ENCODE assay signal across 8 cellular contexts in the genomic region with DNA sequence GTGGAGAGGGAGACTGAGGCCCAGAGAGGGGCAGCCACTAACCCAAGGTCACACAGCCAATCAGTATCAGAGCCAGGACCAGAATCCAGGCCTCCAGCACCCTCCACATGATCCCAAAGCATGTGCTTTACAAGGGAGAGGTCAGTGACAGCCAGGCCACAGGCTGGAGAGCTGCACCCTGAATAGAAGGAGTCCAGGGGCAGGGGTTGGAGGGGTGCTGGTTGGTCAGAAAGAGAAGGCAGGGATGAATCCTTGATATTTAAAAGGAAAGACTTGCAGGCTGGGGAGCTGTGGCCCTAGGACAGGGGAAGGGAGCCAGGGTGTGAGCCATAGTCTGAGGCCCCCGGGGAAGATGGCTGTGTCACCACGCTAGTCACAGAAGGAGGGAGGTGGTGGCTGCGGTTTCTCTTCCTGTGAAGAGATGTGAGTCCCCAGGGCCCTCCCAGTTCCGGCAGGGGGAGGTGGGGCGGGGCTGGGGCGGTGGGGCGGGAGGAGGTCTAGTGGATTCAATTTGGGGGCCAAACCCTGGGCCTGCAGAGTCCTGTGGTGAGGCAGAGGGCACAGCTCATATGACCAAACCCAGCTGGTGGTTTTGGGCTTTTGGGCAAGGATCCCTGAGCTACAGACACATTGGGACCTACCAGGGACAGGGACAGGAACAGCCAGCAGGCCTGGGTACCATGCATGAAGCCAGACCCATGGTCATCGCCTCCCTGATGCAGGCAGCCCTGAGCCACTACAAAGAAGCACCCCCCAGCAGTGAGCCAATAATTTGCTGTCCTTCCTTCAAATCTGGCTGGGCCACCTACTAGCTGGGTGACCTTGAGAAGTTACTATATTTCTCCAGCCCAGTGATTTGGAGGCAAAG. TPM values are rescaled to one million over a fixed set of nuclear protein-coding genes. Genes with fewer than 3 reads are reported as not detected.
DNase-seq lines count a peak whose midpoint lies in the region; ATAC-seq, FAIRE-seq and TF ChIP-seq lines count a peak whose summit lies in the region.

No MANE protein-coding gene starts in this region.

- no peaks in the 10 kb centered on the region for H3K9me2 ChIP-seq in GM23338 (ENCODE audit: insufficient read depth)

- DNase-seq in GM12891 (ENCODE audit: insufficient read length, low spot score) (peak; percentile 88), adipocyte (ENCODE audit: low read depth) (peak; percentile 44), upper lobe of right lung (peak; percentile 80), endodermal cell (no peak), GM23338 (ENCODE audit: low spot score) (no peak)
- DNase-seq in T-helper 2 cell treated with Interferon-gamma antibody and Interleukin-4, amounts not matched to agents 5 μg/mL and 100 μg/mL, for 36 hours (ENCODE audit: low spot score) = peak; percentile 88
- peak; percentile 60 to 93 (median 89) for DNase-seq in naive thymus-derived CD4-positive, alpha-beta T cell

- POLR2A ChIA-PET in naive thymus-derived CD4-positive, alpha-beta T cell (lab: Charles Lee) = interaction anchor here (0.6 to 8.7 kb wide), 14 partner anchors 12 to 1081 kb away, joined by 3 to 297 read pairs (median 4); a partner anchor contains a TSS

- H3K4me3 ChIP-seq in adipocyte (ENCODE audit: low read length) = no peak overlapping the region
- peak overlapping the region; percentile 54 for H3K4me3 ChIP-seq in naive thymus-derived CD4-positive, alpha-beta T cell (ENCODE audit: low read length)
- H3K4me3 ChIP-seq in upper lobe of right lung = no peak overlapping the region
- no peak overlapping the region for H3K4me3 ChIP-seq in endodermal cell (ENCODE audit: low read length)
- no peak overlapping the region for H3K4me3 ChIP-seq in GM23338

- H4K20me1 ChIP-seq in GM23338 (replicated peaks; ENCODE audit: insufficient read depth) = no peaks in the 10 kb centered on the region

- H3K9me3 ChIP-seq in adipocyte (ENCODE audit: control insufficient read depth, low read length) (no peaks in the 10 kb centered on the region), upper lobe of right lung (no peaks in the 10 kb centered on the region), endodermal cell (ENCODE audit: control insufficient read depth, low read length) (no peaks in the 10 kb centered on the region)
- no peaks in the 10 kb centered on the region for H3K9me3 ChIP-seq in naive thymus-derived CD4-positive, alpha-beta T cell (ENCODE audit: control insufficient read depth in 2 of 3, low read length in 3 of 3)

- H3K27me3 Mint-ChIP-seq in T-helper 2 cell treated with Interferon-gamma antibody and Interleukin-4, amounts not matched to agents 5 μg/mL and 100 μg/mL, for 36 hours (ENCODE audit: low read depth) = no peaks in the 10 kb centered on the region
- H3K27me3 Mint-ChIP-seq in naive thymus-derived CD4-positive, alpha-beta T cell = no peaks in the 10 kb centered on the region
- no peaks in the 10 kb centered on the region for H3K27me3 Mint-ChIP-seq in endodermal cell (ENCODE audit: insufficient read depth)
- H3K27me3 Mint-ChIP-seq in GM23338 (ENCODE audit: insufficient read depth, low read depth, poor library complexity) = peaks cover 12% of the 10 kb centered on the region

- no peak overlapping the region for H3K4me2 ChIP-seq in GM23338

- no peak overlapping the region for H2AFZ ChIP-seq in GM23338

- H3K9ac ChIP-seq in adipocyte (ENCODE audit: low read length) (no peak overlapping the region), endodermal cell (ENCODE audit: extremely low read depth, low read length, poor library complexity, severe bottlenecking) (no peak overlapping the region)

- H3K9me3 Mint-ChIP-seq in T-helper 2 cell treated with Interferon-gamma antibody and Interleukin-4, amounts not matched to agents 5 μg/mL and 100 μg/mL, for 36 hours = no peaks in the 10 kb centered on the region
- H3K9me3 Mint-ChIP-seq in naive thymus-derived CD4-positive, alpha-beta T cell = peaks cover 0 to 1% (median 0%) of the 10 kb centered on the region in 11 donors
- H3K9me3 Mint-ChIP-seq in endodermal cell (no peaks in the 10 kb centered on the region), GM23338 (no peaks in the 10 kb centered on the region)

- no peaks in the 10 kb centered on the region for H3K79me2 ChIP-seq in GM23338 (replicated peaks; ENCODE audit: insufficient read depth)

- TF ChIP-seq POLR2A in GM12891 (IDR thresholded peaks at IDR 0.05; ENCODE audit: low read depth, low read length) = peak; percentile 68

- peak overlapping the region; percentile 90 for H3K27ac ChIP-seq in naive thymus-derived CD4-positive, alpha-beta T cell (ENCODE audit: low read depth, low read length)
- H3K27ac ChIP-seq in upper lobe of right lung = peak overlapping the region; percentile 73
- H3K27ac ChIP-seq in endodermal cell (ENCODE audit: low read depth, low read length) = no peak overlapping the region
- H3K27ac ChIP-seq in GM23338 (ENCODE audit: low read depth) = no peak overlapping the region

- H3K27ac Mint-ChIP-seq in T-helper 2 cell treated with Interferon-gamma antibody and Interleukin-4, amounts not matched to agents 5 μg/mL and 100 μg/mL, for 36 hours = peak overlapping the region; percentile 98
- peak overlapping the region; percentile 96 to 100 (median 99) for H3K27ac Mint-ChIP-seq in naive thymus-derived CD4-positive, alpha-beta T cell
- H3K27ac Mint-ChIP-seq in endodermal cell (no peak overlapping the region), GM23338 (no peak overlapping the region)

- peaks cover 84% of the 10 kb centered on the region for H3K36me3 Mint-ChIP-seq in T-helper 2 cell treated with Interferon-gamma antibody and Interleukin-4, amounts not matched to agents 5 μg/mL and 100 μg/mL, for 36 hours (ENCODE audit: low read depth)
- H3K36me3 Mint-ChIP-seq in naive thymus-derived CD4-positive, alpha-beta T cell = peaks cover 11 to 79% (median 36%) of the 10 kb centered on the region in 5 donors
- no peaks in the 10 kb centered on the region for H3K36me3 Mint-ChIP-seq in endodermal cell (ENCODE audit: low read depth)
- H3K36me3 Mint-ChIP-seq in GM23338 (ENCODE audit: low read depth) = no peaks in the 10 kb centered on the region

- H3K4me1 ChIP-seq in adipocyte (ENCODE audit: control insufficient read depth, insufficient read depth, low read length) (peaks cover 23% of the 10 kb centered on the region), upper lobe of right lung (peaks cover 21% of the 10 kb centered on the region), endodermal cell (ENCODE audit: control insufficient read depth, insufficient read depth, low read length) (no peaks in the 10 kb centered on the region), GM23338 (ENCODE audit: insufficient read depth) (no peaks in the 10 kb centered on the region)
- peaks cover 80 to 92% of the 10 kb centered on the region in 2 donors for H3K4me1 ChIP-seq in naive thymus-derived CD4-positive, alpha-beta T cell (ENCODE audit: control insufficient read depth in 2 of 2, insufficient read depth in 2 of 2, low read length in 2 of 2)

- H3K4me3 Mint-ChIP-seq in T-helper 2 cell treated with Interferon-gamma antibody and Interleukin-4, amounts not matched to agents 5 μg/mL and 100 μg/mL, for 36 hours = peak overlapping the region; percentile 72
- peak overlapping the region; percentile 75 to 99 (median 86) for H3K4me3 Mint-ChIP-seq in naive thymus-derived CD4-positive, alpha-beta T cell
- H3K4me3 Mint-ChIP-seq in endodermal cell = no peak overlapping the region
- no peak overlapping the region for H3K4me3 Mint-ChIP-seq in GM23338

- ATAC-seq in HG03196 (IDR thresholded peaks at IDR 0.05; ENCODE audit: unreplicated experiment) = peak; percentile 48
- peak; percentile 93 for ATAC-seq in naive thymus-derived CD4-positive, alpha-beta T cell
- ATAC-seq in upper lobe of right lung = peak; percentile 81
- no peak for ATAC-seq in GM23338

- TF ChIP-seq CTCF in upper lobe of right lung (IDR thresholded peaks at IDR 0.05) = no peak
- no peak for TF ChIP-seq CTCF in endodermal cell (conservative IDR thresholded peaks at IDR 0.05)
- TF ChIP-seq CTCF in GM23338 (conservative IDR thresholded peaks at IDR 0.05; ENCODE audit: low read depth in 2 of 2) = no peak

- intact Hi-C loops in naive thymus-derived CD4-positive, alpha-beta T cell (cut with micrococcal nuclease) = loop anchor here (1.0 to 10.0 kb wide), 11 partner anchors 8 to 845 kb away; a partner anchor contains a TSS
- intact Hi-C loops in upper lobe of right lung (cut with DNase I) = no loop called here

- H3K27me3 ChIP-seq in adipocyte (replicated peaks; ENCODE audit: control insufficient read depth, insufficient read depth, low read length) = no peaks in the 10 kb centered on the region
- no peaks in the 10 kb centered on the region for H3K27me3 ChIP-seq in naive thymus-derived CD4-positive, alpha-beta T cell (ENCODE audit: control insufficient read depth in 2 of 2, insufficient read depth in 2 of 2, low read length in 2 of 2)
- peaks cover 6% of the 10 kb centered on the region for H3K27me3 ChIP-seq in upper lobe of right lung
- no peaks in the 10 kb centered on the region for H3K27me3 ChIP-seq in endodermal cell (ENCODE audit: control insufficient read depth, insufficient read depth, low read length, poor library complexity, severe bottlenecking)
- H3K27me3 ChIP-seq in GM23338 (ENCODE audit: insufficient read depth) = no peaks in the 10 kb centered on the region

- no peak for FAIRE-seq in GM12891 (lab: Jason Lieb, UNC)

- H3K4me1 Mint-ChIP-seq in T-helper 2 cell treated with Interferon-gamma antibody and Interleukin-4, amounts not matched to agents 5 μg/mL and 100 μg/mL, for 36 hours (ENCODE audit: low read depth) = peaks cover 78% of the 10 kb centered on the region
- H3K4me1 Mint-ChIP-seq in naive thymus-derived CD4-positive, alpha-beta T cell = peaks cover 75 to 92% (median 87%) of the 10 kb centered on the region in 7 donors
- no peaks in the 10 kb centered on the region for H3K4me1 Mint-ChIP-seq in endodermal cell
- H3K4me1 Mint-ChIP-seq in GM23338 = peaks cover 5% of the 10 kb centered on the region; the same call in 1 of the 3 replicates

- H3K36me3 ChIP-seq in adipocyte (ENCODE audit: control insufficient read depth, insufficient read depth, low read length, severe bottlenecking) (no peaks in the 10 kb centered on the region), upper lobe of right lung (no peaks in the 10 kb centered on the region), endodermal cell (ENCODE audit: control insufficient read depth, insufficient read depth, low read length) (no peaks in the 10 kb centered on the region), GM23338 (ENCODE audit: insufficient read depth) (no peaks in the 10 kb centered on the region)
- peaks cover 13 to 68% (median 31%) of the 10 kb centered on the region in 3 experiments for H3K36me3 ChIP-seq in naive thymus-derived CD4-positive, alpha-beta T cell (ENCODE audit: control insufficient read depth in 2 of 3, insufficient read depth in 3 of 3, low read length in 3 of 3)

- CTCF ChIA-PET in naive thymus-derived CD4-positive, alpha-beta T cell (lab: Charles Lee) = interaction anchor here (0.7 to 4.5 kb wide), 10 partner anchors 10 to 405 kb away, joined by 3 to 64 read pairs (median 13); a partner anchor contains a TSS

- no peaks in the 10 kb centered on the region for H3F3A ChIP-seq in GM23338 (replicated peaks; ENCODE audit: low read depth)

- WGBS in endodermal cell (ENCODE audit: insufficient coverage in 1 of 2, insufficient read length in 1 of 2), 2 experiments = 85% methylated on average over 8 of the region's 8 CpGs; no CpG with 5 or more reads in 1 of the 2 experiments

RNA-seq across cellular contexts. Expression of a gene that starts 14.0 kb away (rescaled TPM):
- 448 TPM for polyA plus RNA-seq in GM12891 (2012; ENCODE audit: low read depth, missing spikeins)
- total RNA-seq in naive thymus-derived CD4-positive, alpha-beta T cell = 100 to 1,000 TPM; 263 to 886 (median 301) TPM
- 100 to 1,000 TPM; 838 to 852 TPM for polyA plus RNA-seq in naive thymus-derived CD4-positive, alpha-beta T cell
- total RNA-seq in upper lobe of right lung (107 TPM), endodermal cell (1 to 10 TPM; 4.5 to 5.6 TPM)
- 2.0 TPM for polyA plus RNA-seq in endodermal cell (2013, experiment 1 of 2)
- polyA plus RNA-seq in endodermal cell (2013, experiment 2 of 2) = 1.8 TPM
- 2.7 and 3.8 TPM in 2 replicates for total RNA-seq in GM23338 (2014; rRNA removed; shearing (Covaris generic))
- 2.4 and 3.1 TPM in 2 replicates for polyA plus RNA-seq in GM23338 (2016; fragmentation: Nextera tagmentation; extraction: Ambion mirVana)

RNA-seq across cellular contexts. Expression of a gene that starts 17.8 kb away (rescaled TPM):
- 3.7 TPM for polyA plus RNA-seq in GM12891 (2012; ENCODE audit: low read depth, missing spikeins)
- 10 to 100 TPM in 2 of 5 experiments, 1 to 10 TPM in 3; 3.9 to 30.4 (median 6.4) TPM for total RNA-seq in naive thymus-derived CD4-positive, alpha-beta T cell
- polyA plus RNA-seq in naive thymus-derived CD4-positive, alpha-beta T cell = 1 to 10 TPM; 5.8 to 9.5 TPM
- total RNA-seq in upper lobe of right lung (not detected), endodermal cell (under 1 TPM; 0.11 to 0.20 TPM)
- 0.14 TPM for polyA plus RNA-seq in endodermal cell (2013, experiment 1 of 2)
- 0.12 TPM for polyA plus RNA-seq in endodermal cell (2013, experiment 2 of 2)
- total RNA-seq in GM23338 (2014; rRNA removed; shearing (Covaris generic)) = 0.04 and 0.66 TPM in 2 replicates
- polyA plus RNA-seq in GM23338 (2016; fragmentation: Nextera tagmentation; extraction: Ambion mirVana) = 0.10 TPM in 1 of 2 replicates, not detected in the other

RNA-seq across cellular contexts. Expression of a gene that starts 42.0 kb away (rescaled TPM):
- 2.6 TPM for polyA plus RNA-seq in GM12891 (2012; ENCODE audit: low read depth, missing spikeins)
- 10 to 100 TPM; 12.4 to 27.6 (median 20.2) TPM for total RNA-seq in naive thymus-derived CD4-positive, alpha-beta T cell
- 1 to 10 TPM; 1.1 to 2.4 TPM for polyA plus RNA-seq in naive thymus-derived CD4-positive, alpha-beta T cell
- total RNA-seq in upper lobe of right lung (6.1 TPM), endodermal cell (10 to 100 TPM; 15.5 to 16.9 TPM)
- 17.3 TPM for polyA plus RNA-seq in endodermal cell (2013, experiment 1 of 2)
- 18.8 TPM for polyA plus RNA-seq in endodermal cell (2013, experiment 2 of 2)
- total RNA-seq in GM23338 (2014; rRNA removed; shearing (Covaris generic)) = 2.3 and 2.6 TPM in 2 replicates
- polyA plus RNA-seq in GM23338 (2016; fragmentation: Nextera tagmentation; extraction: Ambion mirVana) = 0.97 and 1.7 TPM in 2 replicates

RNA-seq across cellular contexts. Expression of a gene that starts 52.3 kb away (rescaled TPM):
- polyA plus RNA-seq in GM12891 (2012; ENCODE audit: low read depth, missing spikeins) = 12.4 TPM
- total RNA-seq in naive thymus-derived CD4-positive, alpha-beta T cell = 100 to 1,000 TPM; 123 to 227 (median 214) TPM
- polyA plus RNA-seq in naive thymus-derived CD4-positive, alpha-beta T cell = 10 to 100 TPM; 49.5 to 71.1 TPM
- total RNA-seq in upper lobe of right lung = 37.9 TPM
- not detected for total RNA-seq in endodermal cell
- not detected for polyA plus RNA-seq in endodermal cell (2013, experiment 1 of 2)
- polyA plus RNA-seq in endodermal cell (2013, experiment 2 of 2) = not detected
- not detected in 2 replicates for total RNA-seq in GM23338 (2014; rRNA removed; shearing (Covaris generic))
- polyA plus RNA-seq in GM23338 (2016; fragmentation: Nextera tagmentation; extraction: Ambion mirVana) = not detected in 2 replicates

Comparison
In these comparisons a context has a peak if more than half of its experiments do, and no peak if none do; other contexts are left out.
1. DNase-seq: peak in GM12891 (single experiment), T-helper 2 cell treated with Interferon-gamma antibody and Interleukin-4, amounts not matched to agents 5 μg/mL and 100 μg/mL, for 36 hours (single experiment), adipocyte (single experiment), naive thymus-derived CD4-positive, alpha-beta T cell (9 of 9) and upper lobe of right lung (single experiment); none in endodermal cell (single experiment) and GM23338 (single experiment).
2. H3K27ac Mint-ChIP-seq: peak in T-helper 2 cell treated with Interferon-gamma antibody and Interleukin-4, amounts not matched to agents 5 μg/mL and 100 μg/mL, for 36 hours (single experiment) and naive thymus-derived CD4-positive, alpha-beta T cell (9 of 9); none in endodermal cell (single experiment) and GM23338 (single experiment).
3. H3K4me3 Mint-ChIP-seq: peak in T-helper 2 cell treated with Interferon-gamma antibody and Interleukin-4, amounts not matched to agents 5 μg/mL and 100 μg/mL, for 36 hours (single experiment) and naive thymus-derived CD4-positive, alpha-beta T cell (10 of 10); none in endodermal cell (single experiment) and GM23338 (single experiment).
4. H3K27ac ChIP-seq: peak in naive thymus-derived CD4-positive, alpha-beta T cell (single experiment) and upper lobe of right lung (single experiment); none in endodermal cell (single experiment) and GM23338 (single experiment).
5. RNA of a gene that starts 14.0 kb away (total RNA-seq): 263 to 886 TPM in naive thymus-derived CD4-positive, alpha-beta T cell and 107 TPM in upper lobe of right lung (single experiment); 4.5 to 5.6 TPM in endodermal cell and 2.7 to 3.8 TPM in GM23338; every median in the first group is over 10 times any median in the second.